16 cellular contexts compared by ENCODE assay signal in genomic region chr6:22248513-22249308, GRCh38. TPM values are rescaled to one million over a fixed set of nuclear protein-coding genes. Genes with fewer than 3 reads are reported as not detected.
DNase-seq lines count a peak whose midpoint lies in the region; ATAC-seq and TF ChIP-seq lines count a peak whose summit lies in the region.
"Had no signal": no experiment of that assay in that cellular context is flagged by ENCODE, and none has a peak within 500 bp of the region (broad histone marks: within the 10 kb centered on the region; RNA-seq: fewer than 3 reads in every experiment).

No MANE protein-coding gene starts in this region.

- no peaks in the 10 kb centered on the region; the same call in 1 of the 2 replicates for H3K9me3 ChIP-seq in Caco-2
- peaks cover 12% of the 10 kb centered on the region for H3K9me3 ChIP-seq in endodermal cell (ENCODE audit: control insufficient read depth, low read length)

- H3K23ac ChIP-seq in mesendoderm (ENCODE audit: low read length): no peak overlapping the region

- no peak overlapping the region for H3K4ac ChIP-seq in mesendoderm (ENCODE audit: low read depth, low read length)

- H2AK5ac ChIP-seq in mesendoderm (ENCODE audit: low read length): no peak overlapping the region

- 33 to 62% methylated on average over 3 to 4 of the region's 6 CpGs for whole genome bisulfite sequencing in endodermal cell (ENCODE audit: insufficient coverage in 1 of 2, insufficient read length in 1 of 2), 2 experiments
- WGBS in mesendoderm (ENCODE audit: extremely low coverage, insufficient coverage, low lambda C conversion rate): no CpG with 5 or more reads among the region's 6 CpGs

- POLR2A ChIA-PET in Caco-2 (lab: Charles Lee): no interaction called here

- H3K27ac Mint-ChIP-seq in Caco-2 (ENCODE audit: unreplicated experiment): peak overlapping the region; percentile 77
- no peak overlapping the region for H3K27ac Mint-ChIP-seq in endodermal cell
- H3K27ac Mint-ChIP-seq: activated CD4-positive, alpha-beta T cell treated with anti-CD3 and anti-CD28 coated beads for 36 hours; CD4-positive, CD25-positive, alpha-beta regulatory T cell had no signal

- no peak overlapping the region for H3K4me2 ChIP-seq in mesendoderm (ENCODE audit: low read length)

- no peak for ATAC-seq in GM18498 (IDR thresholded peaks at IDR 0.05; ENCODE audit: unreplicated experiment)
- ATAC-seq: activated CD4-positive, alpha-beta T cell treated with anti-CD3 and anti-CD28 coated beads for 36 hours; K562 had no signal

- H3K27me3 Mint-ChIP-seq in Caco-2 (ENCODE audit: insufficient read depth, unreplicated experiment) (no peaks in the 10 kb centered on the region), endodermal cell (ENCODE audit: insufficient read depth) (peaks cover 14% of the 10 kb centered on the region)
- H3K27me3 Mint-ChIP-seq: CD4-positive, CD25-positive, alpha-beta regulatory T cell had no signal

- intact Hi-C loops in Caco-2 (cut with micrococcal nuclease; ENCODE audit: unreplicated experiment): loop anchor here (1.0 to 10.0 kb wide), 2 partner anchors 299 to 654 kb away; partner anchors contain the start of gene SOX4

- no peak overlapping the region for H3K18ac ChIP-seq in mesendoderm (ENCODE audit: low read length)

- H4K8ac ChIP-seq in mesendoderm (ENCODE audit: low read depth, low read length): no peak overlapping the region

- H3K79me1 ChIP-seq in mesendoderm (ENCODE audit: low read length): no peaks in the 10 kb centered on the region

- no peaks in the 10 kb centered on the region for H3K79me2 ChIP-seq in mesendoderm (ENCODE audit: control insufficient read depth, insufficient read depth, low read length)

- CTCF ChIA-PET in Caco-2 (lab: Charles Lee): interaction anchor here (0.5 to 1.0 kb wide), 2 partner anchors 268 to 660 kb away, joined by 3 to 4 read pairs; no protein-coding TSS in a partner anchor

- TF ChIP-seq CTCF in Caco-2 (IDR thresholded peaks at IDR 0.05; ENCODE audit: insufficient read depth in 1 of 2, low read depth in 1 of 2, low read length in 1 of 2, severe bottlenecking in 1 of 2, unreplicated experiment in 1 of 2) (no peak), endodermal cell (conservative IDR thresholded peaks at IDR 0.05) (no peak)

- H3K9me3 Mint-ChIP-seq in Caco-2 (ENCODE audit: unreplicated experiment) (peaks cover 3% of the 10 kb centered on the region), endodermal cell (peaks cover 6% of the 10 kb centered on the region)

- H3K27ac ChIP-seq in endodermal cell (ENCODE audit: low read depth, low read length): peak overlapping the region; percentile 40
- H3K27ac ChIP-seq in mesendoderm (ENCODE audit: low read depth, low read length): no peak overlapping the region

- peak overlapping the region; percentile 36 for H2BK15ac ChIP-seq in mesendoderm (replicated peaks; ENCODE audit: low read depth)

- BruUV-seq in Caco-2 (replicated peaks; lab: Mats Ljungman, UMichigan): TSS peak; percentile 94

- H3K4me3 Mint-ChIP-seq in Caco-2 (ENCODE audit: unreplicated experiment) (no peak overlapping the region), endodermal cell (no peak overlapping the region)
- H3K4me3 Mint-ChIP-seq: activated CD4-positive, alpha-beta T cell treated with anti-CD3 and anti-CD28 coated beads for 36 hours; CD4-positive, CD25-positive, alpha-beta regulatory T cell had no signal

- no peak overlapping the region for H2BK5ac ChIP-seq in mesendoderm (ENCODE audit: low read length)

- peak; percentile 48 to 65 for DNase-seq in Caco-2
- DNase-seq in NCI-H460 (ENCODE audit: extremely low read depth, low read depth): peak; percentile 93
- DNase-seq in endodermal cell: no peak
- DNase-seq in mesendoderm: peak; percentile 35
- no peak for DNase-seq in activated CD8-positive, alpha-beta memory T cell treated with anti-CD3 and anti-CD28 coated beads, Interleukin-2, amount 50 U/mL, for 48 hours
- no peak for DNase-seq in stimulated activated naive CD4-positive, alpha-beta T cell treated with Interleukin-2 at 50 U/mL for 16 hours (lab: John Stamatoyannopoulos, UW)
- DNase-seq in SIG-M5 treated with dmso at 0.1 percent for 504 hours (lab: John Stamatoyannopoulos, UW; ENCODE audit: unreplicated experiment): no peak
- DNase-seq: activated CD4-positive, alpha-beta T cell treated with anti-CD3 and anti-CD28 coated beads for 36 hours; activated gamma-delta T cell; CD4-positive, CD25-positive, alpha-beta regulatory T cell; effector CD4-positive, alpha-beta T cell; NCI-H446 treated with DMSO at 0.1 percent for 48 hours had no signal

- H3K4me1 ChIP-seq in Caco-2 (peaks cover 46% of the 10 kb centered on the region), endodermal cell (ENCODE audit: control insufficient read depth, insufficient read depth, low read length) (peaks cover 9% of the 10 kb centered on the region), mesendoderm (ENCODE audit: control insufficient read depth, low read depth, low read length) (peaks cover 8% of the 10 kb centered on the region)

- peak overlapping the region; percentile 73 for H2BK120ac ChIP-seq in mesendoderm (ENCODE audit: low read depth, low read length)

- H3K36me3 ChIP-seq in Caco-2 (ENCODE audit: control insufficient read depth, insufficient read depth, low read length) (no peaks in the 10 kb centered on the region), endodermal cell (ENCODE audit: control insufficient read depth, insufficient read depth, low read length) (no peaks in the 10 kb centered on the region), mesendoderm (ENCODE audit: control insufficient read depth, insufficient read depth, low read length) (no peaks in the 10 kb centered on the region)

- H4K5ac ChIP-seq in mesendoderm (ENCODE audit: low read length): no peak overlapping the region

- H3K27me3 ChIP-seq in Caco-2 (replicated peaks; ENCODE audit: control insufficient read depth, insufficient read depth, low read length): no peaks in the 10 kb centered on the region
- no peaks in the 10 kb centered on the region for H3K27me3 ChIP-seq in endodermal cell (ENCODE audit: control insufficient read depth, insufficient read depth, low read length, poor library complexity, severe bottlenecking)
- H3K27me3 ChIP-seq in mesendoderm (ENCODE audit: insufficient read depth, low read length, poor library complexity): no peaks in the 10 kb centered on the region

- H3K36me3 Mint-ChIP-seq in Caco-2 (ENCODE audit: insufficient read depth, unreplicated experiment) (no peaks in the 10 kb centered on the region), endodermal cell (ENCODE audit: low read depth) (no peaks in the 10 kb centered on the region)
- H3K36me3 Mint-ChIP-seq: CD4-positive, CD25-positive, alpha-beta regulatory T cell had no signal

- H3K4me1 Mint-ChIP-seq in Caco-2 (ENCODE audit: low read depth, unreplicated experiment) (peaks cover 31% of the 10 kb centered on the region), endodermal cell (peaks cover 51% of the 10 kb centered on the region)
- H3K4me1 Mint-ChIP-seq: activated CD4-positive, alpha-beta T cell treated with anti-CD3 and anti-CD28 coated beads for 36 hours; CD4-positive, CD25-positive, alpha-beta regulatory T cell had no signal

- H3K9ac ChIP-seq in endodermal cell (ENCODE audit: extremely low read depth, low read length, poor library complexity, severe bottlenecking): no peak overlapping the region
- H3K9ac ChIP-seq in mesendoderm (ENCODE audit: low read length): no peak overlapping the region

- no peak overlapping the region for H3K56ac ChIP-seq in mesendoderm (ENCODE audit: low read length)

- no peak overlapping the region for H3K4me3 ChIP-seq in Caco-2 (ENCODE audit: low read depth, low read length)
- no peak overlapping the region for H3K4me3 ChIP-seq in endodermal cell (ENCODE audit: low read length)
- no peak overlapping the region for H3K4me3 ChIP-seq in mesendoderm (ENCODE audit: low read length)
- H3K4me3 ChIP-seq: K562 had no signal

RNA-seq across cellular contexts. Expression of gene PRL, which starts 48.1 kb away (rescaled TPM):
- total RNA-seq in Caco-2 (2022): not detected in 2 replicates
- not detected in 2 replicates for total RNA-seq in NCI-H460 (2014; rRNA removed; shearing (Covaris generic))
- not detected in 2 replicates for polyA plus RNA-seq in NCI-H460 (2014; cell fraction: nucleus; rRNA removed)
- total RNA-seq in endodermal cell: not detected
- 0.25 TPM for polyA plus RNA-seq in endodermal cell (2013, experiment 1 of 2)
- polyA plus RNA-seq in endodermal cell (2013, experiment 2 of 2): not detected
- not detected for polyA plus RNA-seq in mesendoderm (2013, experiment 1 of 2)
- not detected for polyA plus RNA-seq in mesendoderm (2013, experiment 2 of 2)
- total RNA-seq: activated CD4-positive, alpha-beta T cell treated with anti-CD3 and anti-CD28 coated beads for 36 hours; CD4-positive, CD25-positive, alpha-beta regulatory T cell; K562; SK-MEL-5 had no signal
- polyA plus RNA-seq: K562, keratinocyte had no signal

Comparison
In these comparisons a context has a peak if more than half of its experiments do, and no peak if none do; other contexts are left out.
1. DNase-seq: peak in Caco-2 (2 of 2), NCI-H460 (single experiment) and mesendoderm (single experiment); none in endodermal cell (single experiment), activated CD8-positive, alpha-beta memory T cell treated with anti-CD3 and anti-CD28 coated beads, Interleukin-2, amount 50 U/mL, for 48 hours (single experiment), stimulated activated naive CD4-positive, alpha-beta T cell treated with Interleukin-2 at 50 U/mL for 16 hours (single experiment) and SIG-M5 treated with dmso at 0.1 percent for 504 hours (single experiment).